Comparison of ENCODE assay signal across 32 cellular contexts in genomic region chr1:43576521-43576920, GRCh38. TPM values are rescaled to one million over a fixed set of nuclear protein-coding genes. Genes with fewer than 3 reads are reported as not detected.
"Had no signal": no experiment of that assay in that cellular context is flagged by ENCODE, and none has a peak within 500 bp of the region (broad histone marks: within the 10 kb centered on the region; RNA-seq: fewer than 3 reads in every experiment).

No MANE protein-coding gene starts in this region.

- H3K27ac Mint-ChIP-seq: activated B cell treated with CpG ODN at 0.5 μM for 24 hours; activated CD4-positive, alpha-beta memory T cell treated with anti-CD3 and anti-CD28 coated beads for 36 hours; activated CD4-positive, alpha-beta T cell treated with anti-CD3 and anti-CD28 coated beads for 36 hours; activated CD4-positive, alpha-beta T cell treated with anti-CD3 and anti-CD28 coated beads, Interleukin-2, amount 10 ng/mL, durations not matched to agents 24 days and 14 days; activated CD8-positive, alpha-beta memory T cell treated with anti-CD3 and anti-CD28 coated beads, Interleukin-2, amount 10 ng/mL, durations not matched to agents 7 days and 5 days; activated CD8-positive, alpha-beta T cell treated with anti-CD3 and anti-CD28 coated beads, Interleukin-2, amount 10 ng/mL, durations not matched to agents 7 days and 5 days; activated naive CD4-positive, alpha-beta T cell treated with anti-CD3 and anti-CD28 coated beads, Interleukin-2, amount 10 ng/mL, durations not matched to agents 7 days and 5 days; activated naive CD4-positive, alpha-beta T cell treated with anti-CD3 and anti-CD28 coated beads, Interleukin-2, amount 50 U/mL, for 72 hours; activated naive CD8-positive, alpha-beta T cell treated with anti-CD3 and anti-CD28 coated beads, Interleukin-2, amount 10 ng/mL, durations not matched to agents 7 days and 5 days; activated T-helper 1 cell treated with anti-CD3 and anti-CD28 coated beads, Interleukin-12 subunit alpha, Interleukin-12 subunit beta, Interleukin-2, Interleukin-4 antibody, amounts not matched to agents 30 ng/mL and 10 ng/mL and 1 ng/mL, durations not matched to agents 14 hours and 24 hours and 36 hours; dendritic cell treated with granulocyte-macrophage colony-stimulating factor and Interleukin-4, amounts not matched to agents 40 ng/mL and 50 ng/mL, for 4 days; T-cell; T-helper 1 cell treated with Interleukin-12 subunit alpha and Interleukin-12 subunit beta and Interleukin-4 antibody, amounts not matched to agents 30 μg/mL and 1 μg/mL, for 36 hours; T-helper 2 cell treated with Interferon-gamma antibody and Interleukin-4, amounts not matched to agents 5 μg/mL and 100 μg/mL, for 36 hours had no signal

- H3K27me3 ChIP-seq: brain microvascular endothelial cell, dorsolateral prefrontal cortex, esophagus squamous epithelium, gastroesophageal sphincter, heart right ventricle had no signal

- H3K27ac ChIP-seq: brain microvascular endothelial cell, coronary artery, epithelial cell of prostate, gastroesophageal sphincter, heart right ventricle, WERI-Rb-1 had no signal

- H3K9me3 Mint-ChIP-seq: activated B cell treated with CpG ODN at 0.5 μM for 24 hours; activated CD4-positive, alpha-beta memory T cell treated with anti-CD3 and anti-CD28 coated beads for 36 hours; activated CD4-positive, alpha-beta T cell treated with anti-CD3 and anti-CD28 coated beads, Interleukin-2, amount 10 ng/mL, durations not matched to agents 24 days and 14 days; activated naive CD4-positive, alpha-beta T cell treated with anti-CD3 and anti-CD28 coated beads, Interleukin-2, amount 10 ng/mL, durations not matched to agents 7 days and 5 days; activated naive CD4-positive, alpha-beta T cell treated with anti-CD3 and anti-CD28 coated beads, Interleukin-2, amount 50 U/mL, for 72 hours; activated naive CD8-positive, alpha-beta T cell treated with anti-CD3 and anti-CD28 coated beads, Interleukin-2, amount 10 ng/mL, durations not matched to agents 7 days and 5 days; activated T-helper 1 cell treated with anti-CD3 and anti-CD28 coated beads, Interleukin-12 subunit alpha, Interleukin-12 subunit beta, Interleukin-2, Interleukin-4 antibody, amounts not matched to agents 30 ng/mL and 10 ng/mL and 1 ng/mL, durations not matched to agents 14 hours and 24 hours and 36 hours; central memory CD8-positive, alpha-beta T cell; dendritic cell treated with granulocyte-macrophage colony-stimulating factor and Interleukin-4, amounts not matched to agents 40 ng/mL and 50 ng/mL, for 4 days; T-cell; T-helper 1 cell treated with Interleukin-12 subunit alpha and Interleukin-12 subunit beta and Interleukin-4 antibody, amounts not matched to agents 30 μg/mL and 1 μg/mL, for 36 hours; T-helper 2 cell treated with Interferon-gamma antibody and Interleukin-4, amounts not matched to agents 5 μg/mL and 100 μg/mL, for 36 hours had no signal

- H3K4me3 Mint-ChIP-seq: activated B cell treated with CpG ODN at 0.5 μM for 24 hours; activated CD4-positive, alpha-beta memory T cell treated with anti-CD3 and anti-CD28 coated beads for 36 hours; activated CD4-positive, alpha-beta T cell treated with anti-CD3 and anti-CD28 coated beads for 36 hours; activated CD4-positive, alpha-beta T cell treated with anti-CD3 and anti-CD28 coated beads, Interleukin-2, amount 10 ng/mL, durations not matched to agents 24 days and 14 days; activated CD8-positive, alpha-beta memory T cell treated with anti-CD3 and anti-CD28 coated beads, Interleukin-2, amount 10 ng/mL, durations not matched to agents 7 days and 5 days; activated CD8-positive, alpha-beta T cell treated with anti-CD3 and anti-CD28 coated beads, Interleukin-2, amount 10 ng/mL, durations not matched to agents 7 days and 5 days; activated naive CD4-positive, alpha-beta T cell treated with anti-CD3 and anti-CD28 coated beads, Interleukin-2, amount 10 ng/mL, durations not matched to agents 7 days and 5 days; activated naive CD8-positive, alpha-beta T cell treated with anti-CD3 and anti-CD28 coated beads, Interleukin-2, amount 10 ng/mL, durations not matched to agents 7 days and 5 days; activated T-helper 1 cell treated with anti-CD3 and anti-CD28 coated beads, Interleukin-12 subunit alpha, Interleukin-12 subunit beta, Interleukin-2, Interleukin-4 antibody, amounts not matched to agents 30 ng/mL and 10 ng/mL and 1 ng/mL, durations not matched to agents 14 hours and 24 hours and 36 hours; central memory CD8-positive, alpha-beta T cell; dendritic cell treated with granulocyte-macrophage colony-stimulating factor and Interleukin-4, amounts not matched to agents 40 ng/mL and 50 ng/mL, for 4 days; T-cell; T-helper 1 cell treated with Interleukin-12 subunit alpha and Interleukin-12 subunit beta and Interleukin-4 antibody, amounts not matched to agents 30 μg/mL and 1 μg/mL, for 36 hours; T-helper 2 cell treated with Interferon-gamma antibody and Interleukin-4, amounts not matched to agents 5 μg/mL and 100 μg/mL, for 36 hours had no signal

- H3K36me3 ChIP-seq: heart right ventricle had no signal

- ATAC-seq: activated CD4-positive, alpha-beta T cell treated with anti-CD3 and anti-CD28 coated beads for 36 hours; activated CD4-positive, CD25-positive, alpha-beta regulatory T cell treated with anti-CD3 and anti-CD28 coated beads, Interleukin-2, amount 50 U/mL, for 24 hours; activated CD8-positive, alpha-beta memory T cell treated with anti-CD3 and anti-CD28 coated beads, Interleukin-2, amount 10 ng/mL, durations not matched to agents 7 days and 5 days; activated CD8-positive, alpha-beta T cell treated with anti-CD3 and anti-CD28 coated beads, Interleukin-2, amount 10 ng/mL, durations not matched to agents 7 days and 5 days; activated naive CD4-positive, alpha-beta T cell treated with anti-CD3 and anti-CD28 coated beads, Interleukin-2, amount 50 U/mL, for 72 hours; gastroesophageal sphincter; heart right ventricle; T-cell had no signal

- H3K9me3 ChIP-seq: esophagus squamous epithelium, gastroesophageal sphincter, heart right ventricle had no signal

- H3K4me1 Mint-ChIP-seq: activated B cell treated with CpG ODN at 0.5 μM for 24 hours; activated CD4-positive, alpha-beta T cell treated with anti-CD3 and anti-CD28 coated beads for 36 hours; activated CD4-positive, alpha-beta T cell treated with anti-CD3 and anti-CD28 coated beads, Interleukin-2, amount 10 ng/mL, durations not matched to agents 24 days and 14 days; activated CD8-positive, alpha-beta memory T cell treated with anti-CD3 and anti-CD28 coated beads, Interleukin-2, amount 10 ng/mL, durations not matched to agents 7 days and 5 days; activated naive CD4-positive, alpha-beta T cell treated with anti-CD3 and anti-CD28 coated beads, Interleukin-2, amount 10 ng/mL, durations not matched to agents 7 days and 5 days; T-cell had no signal

- H3K36me3 Mint-ChIP-seq: activated CD4-positive, alpha-beta memory T cell treated with anti-CD3 and anti-CD28 coated beads for 36 hours; activated CD8-positive, alpha-beta memory T cell treated with anti-CD3 and anti-CD28 coated beads, Interleukin-2, amount 10 ng/mL, durations not matched to agents 7 days and 5 days; activated naive CD4-positive, alpha-beta T cell treated with anti-CD3 and anti-CD28 coated beads, Interleukin-2, amount 10 ng/mL, durations not matched to agents 7 days and 5 days; activated naive CD4-positive, alpha-beta T cell treated with anti-CD3 and anti-CD28 coated beads, Interleukin-2, amount 50 U/mL, for 72 hours; activated naive CD8-positive, alpha-beta T cell treated with anti-CD3 and anti-CD28 coated beads, Interleukin-2, amount 10 ng/mL, durations not matched to agents 7 days and 5 days; T-cell had no signal

- H3K4me3 ChIP-seq: coronary artery, dorsolateral prefrontal cortex, esophagus squamous epithelium, gastroesophageal sphincter, heart right ventricle had no signal

- H3K27me3 Mint-ChIP-seq: activated CD4-positive, alpha-beta memory T cell treated with anti-CD3 and anti-CD28 coated beads for 36 hours; activated CD4-positive, alpha-beta T cell treated with anti-CD3 and anti-CD28 coated beads for 36 hours; activated CD4-positive, alpha-beta T cell treated with anti-CD3 and anti-CD28 coated beads, Interleukin-2, amount 10 ng/mL, durations not matched to agents 24 days and 14 days; activated CD8-positive, alpha-beta memory T cell treated with anti-CD3 and anti-CD28 coated beads, Interleukin-2, amount 10 ng/mL, durations not matched to agents 7 days and 5 days; activated naive CD8-positive, alpha-beta T cell treated with anti-CD3 and anti-CD28 coated beads, Interleukin-2, amount 10 ng/mL, durations not matched to agents 7 days and 5 days; central memory CD8-positive, alpha-beta T cell; dendritic cell treated with granulocyte-macrophage colony-stimulating factor and Interleukin-4, amounts not matched to agents 40 ng/mL and 50 ng/mL, for 4 days; T-cell had no signal

- DNase-seq: activated B cell treated with CpG ODN at 0.5 μM for 24 hours; activated CD4-positive, alpha-beta memory T cell treated with anti-CD3 and anti-CD28 coated beads for 36 hours; activated CD4-positive, alpha-beta T cell treated with anti-CD3 and anti-CD28 coated beads for 36 hours; activated CD4-positive, alpha-beta T cell treated with anti-CD3 and anti-CD28 coated beads, Interleukin-2, amount 10 ng/mL, durations not matched to agents 24 days and 14 days; activated CD8-positive, alpha-beta memory T cell treated with anti-CD3 and anti-CD28 coated beads, Interleukin-2, amount 10 ng/mL, durations not matched to agents 7 days and 5 days; activated CD8-positive, alpha-beta memory T cell treated with anti-CD3 and anti-CD28 coated beads, Interleukin-2, amount 50 U/mL, for 4 hours; activated CD8-positive, alpha-beta T cell treated with anti-CD3 and anti-CD28 coated beads, Interleukin-2, amount 10 ng/mL, durations not matched to agents 7 days and 5 days; activated gamma-delta T cell; activated naive CD4-positive, alpha-beta T cell; activated naive CD4-positive, alpha-beta T cell treated with anti-CD3 and anti-CD28 coated beads, Interleukin-2, amount 10 ng/mL, durations not matched to agents 7 days and 5 days; activated naive CD8-positive, alpha-beta T cell treated with anti-CD3 and anti-CD28 coated beads, Interleukin-2, amount 10 ng/mL, durations not matched to agents 7 days and 5 days; activated T-cell treated with anti-CD3 and anti-CD28 coated beads, Interleukin-2, amount 50 U/mL, for 1 hour; activated T-cell treated with anti-CD3 and anti-CD28 coated beads, Interleukin-2, amount 50 U/mL, for 48 hours; brain microvascular endothelial cell; dorsolateral prefrontal cortex; effector memory CD4-positive, alpha-beta T cell; esophagus squamous epithelium; foreskin melanocyte; heart right ventricle; T-cell; T1000; WERI-Rb-1 had no signal

RNA-seq across cellular contexts. Expression of gene PTPRF, which starts 45.8 kb away (rescaled TPM):
- total RNA-seq: activated B cell treated with CpG ODN at 0.5 μM for 24 hours had no signal
